8 cellular contexts compared by ENCODE assay signal in the genomic region with DNA sequence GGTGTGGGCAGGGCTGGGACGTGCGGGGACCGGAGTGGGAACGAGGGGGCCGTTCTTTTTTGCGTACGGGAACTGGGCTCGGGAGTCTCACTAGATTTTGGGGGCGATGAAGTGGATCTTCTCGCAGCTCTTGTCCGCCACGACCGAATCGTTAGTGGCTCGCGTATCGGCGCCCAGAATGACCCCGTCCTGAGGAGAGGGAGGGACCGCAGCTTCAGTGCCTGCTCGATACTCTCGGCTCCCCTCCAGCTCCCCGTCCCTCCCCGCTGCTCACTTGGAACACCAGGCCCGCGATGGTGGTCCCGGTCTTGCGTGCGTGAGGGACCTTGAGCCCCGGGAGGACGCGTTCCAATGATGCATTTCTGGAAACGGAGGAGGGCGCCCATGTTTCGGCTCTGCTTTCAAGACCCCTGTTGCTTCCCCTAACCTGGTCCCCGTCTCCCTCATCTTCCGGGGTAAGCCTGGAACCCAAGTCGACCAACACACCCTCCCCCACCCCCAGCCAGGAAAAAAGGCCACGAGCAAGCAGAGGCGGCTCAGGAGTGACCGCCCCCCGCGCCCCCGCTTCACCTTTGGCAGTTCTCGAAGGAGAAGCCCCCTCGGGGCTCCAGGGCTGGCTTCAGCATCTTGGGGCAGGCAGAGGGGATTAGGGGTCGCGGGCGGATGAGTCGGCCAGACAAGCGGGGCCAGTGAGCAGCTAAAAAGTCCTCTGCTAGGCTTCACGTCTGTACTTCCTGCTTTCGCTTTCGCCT. TPM values are rescaled to one million over a fixed set of nuclear protein-coding genes. Genes with fewer than 3 reads are reported as not detected.
DNase-seq lines count a peak whose midpoint lies in the region; TF ChIP-seq lines count a peak whose summit lies in the region.

Gene PSMB10 (minus strand): TSS at position 727 of the 752 bp plus-strand sequence. CDS start 101 bp downstream, at position 626.

- DNase-seq in AG08395 (ENCODE audit: low spot score): peak; percentile 74
- DNase-seq in KBM-7: peak; percentile 79
- peak; percentile 40 to 45 for DNase-seq in activated CD4-positive, alpha-beta T cell treated with anti-CD3 and anti-CD28 coated beads, Interleukin-2, amount 50 U/mL, for 4 hours
- DNase-seq in mesenteric fat pad (ENCODE audit: low spot score): no peak
- peak; percentile 61 for DNase-seq in stimulated activated naive CD4-positive, alpha-beta T cell treated with Interleukin-2 at 50 U/mL for 16 hours (lab: John Stamatoyannopoulos, UW)
- DNase-seq in NCI-H1105 (lab: John Stamatoyannopoulos, UW): no peak

- peak; percentile 79 for TF ChIP-seq POLR2A in GM15510 (IDR thresholded peaks at IDR 0.05; ENCODE audit: borderline replicate concordance, extremely low read depth, insufficient read length)

- in situ Hi-C loops in KBM-7 (cut with MboI; ENCODE audit: low pct_unique_long_range_greater_than_20kb, low sequenced_read_pairs): no loop called here
- in situ Hi-C loops in endometrial microvascular endothelial cells (cut with HindIII; ENCODE audit: inconsistent ontology term, low pct_unique_long_range_greater_than_20kb, low sequenced_read_pairs): no loop called here

RNA-seq across cellular contexts. Expression of gene PSMB10, which starts in this region (rescaled TPM):
- 71.2 TPM for total RNA-seq in endometrial microvascular endothelial cells (ENCODE audit: inconsistent ontology term)
- total RNA-seq in mesenteric fat pad: 53.8 TPM

Comparison
In these comparisons a context has a peak if more than half of its experiments do, and no peak if none do; other contexts are left out.
1. DNase-seq: peak in AG08395 (single experiment), KBM-7 (single experiment), activated CD4-positive, alpha-beta T cell treated with anti-CD3 and anti-CD28 coated beads, Interleukin-2, amount 50 U/mL, for 4 hours (2 of 2) and stimulated activated naive CD4-positive, alpha-beta T cell treated with Interleukin-2 at 50 U/mL for 16 hours (single experiment); none in mesenteric fat pad (single experiment) and NCI-H1105 (single experiment).